Comparison of ENCODE assay signal across 21 cellular contexts in the genomic region with DNA sequence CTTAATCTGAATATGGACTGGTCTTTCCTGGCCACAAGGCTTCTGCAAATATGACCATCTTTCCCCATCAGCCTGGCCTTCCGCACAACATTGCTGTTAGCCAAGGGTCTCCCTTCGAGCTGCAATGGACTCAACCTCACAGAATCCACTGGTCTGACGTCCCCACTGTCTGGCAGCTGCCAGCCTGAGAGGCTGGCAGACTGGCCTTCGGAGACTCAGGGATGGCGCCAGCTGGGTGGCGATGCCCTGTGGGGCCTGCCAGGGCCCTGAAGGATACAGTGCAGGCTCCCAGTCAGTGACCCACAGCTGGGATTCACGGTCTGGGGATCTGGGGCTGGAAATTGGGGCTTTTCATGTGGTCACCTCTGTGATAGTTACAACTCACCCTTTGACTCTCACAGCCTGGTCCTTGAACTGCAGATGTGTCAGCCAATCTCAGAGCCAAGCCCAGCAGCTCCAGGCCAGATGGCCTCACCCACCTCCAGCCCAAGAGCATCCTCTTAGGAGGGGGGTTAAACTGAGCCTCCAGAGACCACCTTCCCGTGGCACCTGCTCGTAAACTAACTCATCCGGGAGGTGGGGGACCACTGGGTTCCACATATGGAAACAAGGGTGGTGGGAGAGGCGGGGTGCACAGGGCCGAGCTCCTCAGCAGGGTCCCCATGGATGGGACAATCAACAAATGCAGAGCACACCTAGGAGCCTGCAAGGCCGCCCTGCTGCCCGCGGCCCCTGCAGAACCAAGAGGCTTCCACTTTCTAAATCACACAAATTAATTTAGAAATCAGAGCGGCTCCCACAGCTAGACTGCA. TPM values are rescaled to one million over a fixed set of nuclear protein-coding genes. Genes with fewer than 3 reads are reported as not detected.
A peak's percentile ranks its signal among the peaks of the same experiment; 100 is the strongest.
DNase-seq lines count a peak whose midpoint lies in the region; ATAC-seq and TF ChIP-seq lines count a peak whose summit lies in the region.
"Had no signal": no experiment of that assay in that cellular context is flagged by ENCODE, and none has a peak within 500 bp of the region (broad histone marks: within the 10 kb centered on the region; RNA-seq: fewer than 3 reads in every experiment).

No MANE protein-coding gene starts in this region.

- no peak overlapping the region for H3K4me3 Mint-ChIP-seq in activated naive CD4-positive, alpha-beta T cell treated with anti-CD3 and anti-CD28 coated beads, Interleukin-2, amount 10 ng/mL, durations not matched to agents 7 days and 5 days
- H3K4me3 Mint-ChIP-seq: HFFc6 had no signal

- no peak overlapping the region for H3K4me3 ChIP-seq in WERI-Rb-1 (ENCODE audit: low read depth, low read length)
- H3K4me3 ChIP-seq: MG63 had no signal

- H3K27me3 ChIP-seq in WERI-Rb-1 (ENCODE audit: insufficient read depth, low read depth, severe bottlenecking): no peaks in the 10 kb centered on the region
- H3K27me3 ChIP-seq: MG63 had no signal

- no peaks in the 10 kb centered on the region for H3K27me3 Mint-ChIP-seq in activated naive CD4-positive, alpha-beta T cell treated with anti-CD3 and anti-CD28 coated beads, Interleukin-2, amount 10 ng/mL, durations not matched to agents 7 days and 5 days

- ATAC-seq in left ventricle myocardium superior (peak; percentile 14), GM18517 (IDR thresholded peaks at IDR 0.05; ENCODE audit: unreplicated experiment) (no peak)
- ATAC-seq: PC-3 had no signal

- H3K36me3 ChIP-seq in WERI-Rb-1: no peaks in the 10 kb centered on the region
- H3K36me3 ChIP-seq: MG63 had no signal

- H3K4me1 Mint-ChIP-seq in activated naive CD4-positive, alpha-beta T cell treated with anti-CD3 and anti-CD28 coated beads, Interleukin-2, amount 10 ng/mL, durations not matched to agents 7 days and 5 days: no peaks in the 10 kb centered on the region

- no peak overlapping the region for H3K27ac ChIP-seq in WERI-Rb-1
- H3K27ac ChIP-seq: 22Rv1, KMS-11 had no signal

- H3K36me3 Mint-ChIP-seq in activated naive CD4-positive, alpha-beta T cell treated with anti-CD3 and anti-CD28 coated beads, Interleukin-2, amount 10 ng/mL, durations not matched to agents 7 days and 5 days: no peaks in the 10 kb centered on the region

- no peaks in the 10 kb centered on the region for H3K9me3 ChIP-seq in WERI-Rb-1 (ENCODE audit: severe bottlenecking)
- H3K9me3 ChIP-seq: MG63 had no signal

- CTCF ChIA-PET in activated naive CD4-positive, alpha-beta T cell treated with anti-CD3 and anti-CD28 coated beads, Interleukin-2, amount 10 ng/mL, durations not matched to agents 7 days and 5 days (lab: Charles Lee): interaction anchor here (0.7 kb wide), 1 partner anchor 1239 kb away, joined by 3 read pairs; no protein-coding TSS in a partner anchor

- no peak overlapping the region for H3K27ac Mint-ChIP-seq in activated naive CD4-positive, alpha-beta T cell treated with anti-CD3 and anti-CD28 coated beads, Interleukin-2, amount 10 ng/mL, durations not matched to agents 7 days and 5 days
- H3K27ac Mint-ChIP-seq: HFFc6 had no signal

- DNase-seq in DMS79 treated with DMSO at 0.1 percent for 48 hours (lab: John Stamatoyannopoulos, UW) (peak; percentile 60), DMS79 (lab: John Stamatoyannopoulos, UW) (no peak), WERI-Rb-1 (peak; percentile 5), left ventricle myocardium superior (peak; percentile 23), retina (peak; percentile 7)
- DNase-seq in activated CD4-positive, alpha-beta T cell treated with anti-CD3 and anti-CD28 coated beads, Interleukin-2, amount 50 U/mL, for 4 hours: no peak
- DNase-seq in activated naive CD4-positive, alpha-beta T cell treated with anti-CD3 and anti-CD28 coated beads, Interleukin-2, amount 10 ng/mL, durations not matched to agents 7 days and 5 days: no peak
- DNase-seq: GF-D8, HFFc6, MG63, NCI-H1092, NCI-H146, NCI-H2081 treated with DMSO at 0.1 percent for 48 hours, NCI-H510A, NCI-H774, PC-3 had no signal

- intact Hi-C loops in left ventricle myocardium superior (cut with micrococcal nuclease): no loop called here

- no peak for TF ChIP-seq CTCF in WERI-Rb-1 (IDR thresholded peaks at IDR 0.05; ENCODE audit: low read depth, low read length)

- H3K9me3 Mint-ChIP-seq in activated naive CD4-positive, alpha-beta T cell treated with anti-CD3 and anti-CD28 coated beads, Interleukin-2, amount 10 ng/mL, durations not matched to agents 7 days and 5 days: no peaks in the 10 kb centered on the region
- H3K9me3 Mint-ChIP-seq: HFFc6 had no signal

RNA-seq across cellular contexts. Expression of gene C14orf180, which starts 21.1 kb away (rescaled TPM):
- 53.8 TPM for total RNA-seq in left ventricle myocardium superior
- total RNA-seq: Daoy, H4, HFFc6, PC-3 had no signal

RNA-seq across cellular contexts. Expression of gene TMEM179, which starts 46.1 kb away (rescaled TPM):
- not detected for total RNA-seq in left ventricle myocardium superior
- total RNA-seq: H4, HFFc6, PC-3 had no signal

Comparison
In these comparisons a context has a peak if more than half of its experiments do, and no peak if none do; other contexts are left out.
1. DNase-seq: peak in DMS79 treated with DMSO at 0.1 percent for 48 hours (single experiment), WERI-Rb-1 (single experiment), left ventricle myocardium superior (single experiment) and retina (single experiment); none in DMS79 (single experiment), activated CD4-positive, alpha-beta T cell treated with anti-CD3 and anti-CD28 coated beads, Interleukin-2, amount 50 U/mL, for 4 hours (0 of 2) and activated naive CD4-positive, alpha-beta T cell treated with anti-CD3 and anti-CD28 coated beads, Interleukin-2, amount 10 ng/mL, durations not matched to agents 7 days and 5 days (single experiment).